15 cellular contexts compared by ENCODE assay signal in genomic region chr4:61335364-61335763, GRCh38.
"Had no signal": no experiment of that assay in that cellular context is flagged by ENCODE, and none has a peak within 500 bp of the region (broad histone marks: within the 10 kb centered on the region; RNA-seq: fewer than 3 reads in every experiment).

No MANE protein-coding gene starts in this region.

- H3K27ac Mint-ChIP-seq: naive thymus-derived CD8-positive, alpha-beta T cell; nephron progenitor cell; stimulated activated naive B cell treated with anti-CD40 and anti-IgM and Interleukin-4, amounts not matched to agents 10 μg/mL and 1 μg/mL and 100 μg/mL, for 72 hours; stimulated activated naive CD8-positive, alpha-beta T cell treated with anti-CD3 and anti-CD28 coated beads, Interleukin-15, Interleukin-2, amounts not matched to agents 100 ng/mL and 50 ng/mL, for 24 hours had no signal

- H3K27me3 Mint-ChIP-seq: naive thymus-derived CD8-positive, alpha-beta T cell; stimulated activated naive B cell treated with anti-CD40 and anti-IgM and Interleukin-4, amounts not matched to agents 10 μg/mL and 1 μg/mL and 100 μg/mL, for 72 hours; stimulated activated naive CD8-positive, alpha-beta T cell treated with anti-CD3 and anti-CD28 coated beads, Interleukin-15, Interleukin-2, amounts not matched to agents 100 ng/mL and 50 ng/mL, for 24 hours had no signal

- DNase-seq: dorsolateral prefrontal cortex; effector CD4-positive, alpha-beta T cell; head of caudate nucleus; kidney; mesendoderm; naive thymus-derived CD8-positive, alpha-beta T cell; nephron progenitor cell; pancreas; right lobe of liver; small intestine; stimulated activated CD4-positive, alpha-beta T cell treated with anti-CD3 and anti-CD28 coated beads, Interleukin-15, amount 100 ng/mL, for 24 hours; stimulated activated CD4-positive, alpha-beta T cell treated with anti-CD3 and anti-CD28 coated beads, Interleukin-2, amount 100 ng/mL, for 48 hours; stimulated activated naive B cell treated with anti-CD40 and anti-IgM and Interleukin-4, amounts not matched to agents 10 μg/mL and 1 μg/mL and 100 μg/mL, for 72 hours; upper lobe of left lung had no signal

- H3K9me3 Mint-ChIP-seq: nephron progenitor cell; stimulated activated naive B cell treated with anti-CD40 and anti-IgM and Interleukin-4, amounts not matched to agents 10 μg/mL and 1 μg/mL and 100 μg/mL, for 72 hours had no signal

- H3K4me1 Mint-ChIP-seq: naive thymus-derived CD8-positive, alpha-beta T cell; stimulated activated naive B cell treated with anti-CD40 and anti-IgM and Interleukin-4, amounts not matched to agents 10 μg/mL and 1 μg/mL and 100 μg/mL, for 72 hours had no signal

- H3K36me3 Mint-ChIP-seq: naive thymus-derived CD8-positive, alpha-beta T cell; stimulated activated naive B cell treated with anti-CD40 and anti-IgM and Interleukin-4, amounts not matched to agents 10 μg/mL and 1 μg/mL and 100 μg/mL, for 72 hours had no signal

- H3K4me3 Mint-ChIP-seq: naive thymus-derived CD8-positive, alpha-beta T cell; nephron progenitor cell; stimulated activated naive B cell treated with anti-CD40 and anti-IgM and Interleukin-4, amounts not matched to agents 10 μg/mL and 1 μg/mL and 100 μg/mL, for 72 hours; stimulated activated naive CD8-positive, alpha-beta T cell treated with anti-CD3 and anti-CD28 coated beads, Interleukin-15, Interleukin-2, amounts not matched to agents 100 ng/mL and 50 ng/mL, for 24 hours had no signal
